Comparison of ENCODE assay signal across 8 cellular contexts in the genomic region with DNA sequence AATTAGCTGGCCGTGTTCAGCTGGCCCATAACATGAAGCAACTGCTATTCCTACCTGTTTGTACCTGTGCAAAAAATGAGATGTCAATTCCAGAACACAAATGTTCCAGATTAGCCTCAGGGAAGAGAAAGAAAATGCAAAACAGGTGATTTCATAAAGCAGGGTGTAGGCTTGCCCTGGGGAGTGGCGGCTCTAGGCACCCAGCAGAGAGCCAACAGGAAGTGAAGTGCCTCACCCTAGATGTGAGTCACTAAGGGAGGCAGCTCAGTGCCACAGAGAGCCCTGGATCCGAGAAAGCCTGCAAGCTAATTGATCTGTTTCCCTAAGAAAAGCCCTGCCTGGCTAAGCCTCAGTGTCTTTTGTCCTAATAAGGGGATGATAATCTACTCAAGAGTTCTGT.
A peak's percentile ranks its signal among the peaks of the same experiment; 100 is the strongest.
DNase-seq lines count a peak whose midpoint lies in the region; ATAC-seq, FAIRE-seq and TF ChIP-seq lines count a peak whose summit lies in the region.

No MANE protein-coding gene starts in this region.

- TF ChIP-seq CTCF in Loucy (conservative IDR thresholded peaks at IDR 0.05; ENCODE audit: low read length) (no peak), lung (IDR thresholded peaks at IDR 0.05; ENCODE audit: control extremely low read depth, extremely low read depth) (no peak), BE2C (IDR thresholded peaks at IDR 0.05; ENCODE audit: low read depth, low read length) (no peak)

- 42 to 53% methylated on average over 3 of the region's 3 CpGs for WGBS in lung, 2 donors

- H3K9me2 ChIP-seq in Loucy (replicated peaks; ENCODE audit: low read depth, low read length) = no peaks in the 10 kb centered on the region

- peak overlapping the region; percentile 44 for H3K4me2 ChIP-seq in Loucy (ENCODE audit: low read depth, low read length, poor library complexity, severe bottlenecking)

- H3K9ac ChIP-seq in Loucy (ENCODE audit: low read depth, low read length, poor library complexity, severe bottlenecking) = no peak overlapping the region

- H3K9me3 ChIP-seq in Loucy (ENCODE audit: insufficient read depth, low read depth, low read length) (0 out of 2 replicates have a peak, but pooled peaks cover 3% of the 10 kb centered on the region), lung (ENCODE audit: control insufficient read depth in 2 of 2, insufficient read depth in 1 of 2, low read length in 1 of 2) (no peaks in the 10 kb centered on the region), BE2C (no peaks in the 10 kb centered on the region)

- ATAC-seq in lung (ENCODE audit: insufficient read depth, low FRiP score) = peak; percentile 78

- H3K4me3 ChIP-seq in Loucy (ENCODE audit: low read length, poor library complexity, severe bottlenecking) = no peak overlapping the region
- H3K4me3 ChIP-seq in lung = no peak overlapping the region
- no peak overlapping the region for H3K4me3 ChIP-seq in BE2C (ENCODE audit: low read depth, low read length)

- no peaks in the 10 kb centered on the region for H3K79me2 ChIP-seq in Loucy (ENCODE audit: insufficient read depth, low read length)

- peaks cover 13% of the 10 kb centered on the region for H3K4me1 ChIP-seq in Loucy (ENCODE audit: insufficient read depth, low read length, poor library complexity, severe bottlenecking)
- peaks cover 4 to 9% of the 10 kb centered on the region in 2 donors for H3K4me1 ChIP-seq in lung (ENCODE audit: control insufficient read depth in 2 of 2, insufficient read depth in 2 of 2, low read length in 2 of 2)
- H3K4me1 ChIP-seq in BE2C = no peaks in the 10 kb centered on the region

- TF ChIP-seq POLR2A in H54 (IDR thresholded peaks at IDR 0.05; ENCODE audit: low read depth, low read length) = no peak

- DNase-seq in ELR (ENCODE audit: low read depth) = peak; percentile 89
- peak; percentile 86 for DNase-seq in H54 (ENCODE audit: insufficient read length, low spot score)
- DNase-seq in amniotic epithelial cell (ENCODE audit: low read depth) = peak; percentile 57
- DNase-seq in lung (ENCODE audit: low spot score) = peak; percentile 68
- DNase-seq in BE2C = no peak
- no peak for DNase-seq in activated CD8-positive, alpha-beta memory T cell treated with anti-CD3 and anti-CD28 coated beads, Interleukin-2, amount 50 U/mL, for 4 hours
- no peak for DNase-seq in cerebellar nuclear complex (lab: John Stamatoyannopoulos, UW)

- H2AFZ ChIP-seq in Loucy (ENCODE audit: low read length) = 0 out of 2 replicates have a peak overlapping the region, but pooled peaks have one; percentile 17

- no peaks in the 10 kb centered on the region for H3F3A ChIP-seq in Loucy (ENCODE audit: low read depth)

- peak overlapping the region in 1 of 2 donors; percentile 84 for H3K27ac ChIP-seq in lung (ENCODE audit: low read depth in 1 of 2, low read length in 1 of 2)

- H4K20me1 ChIP-seq in Loucy (ENCODE audit: insufficient read depth, low read length, poor library complexity, severe bottlenecking) = no peaks in the 10 kb centered on the region

- FAIRE-seq in H54 (lab: Jason Lieb, UNC) = peak; percentile 96

- H3K27me3 ChIP-seq in Loucy (ENCODE audit: insufficient read depth, low read length, poor library complexity, severe bottlenecking) (no peaks in the 10 kb centered on the region), lung (ENCODE audit: control insufficient read depth, insufficient read depth) (no peaks in the 10 kb centered on the region), BE2C (no peaks in the 10 kb centered on the region)

- H3K36me3 ChIP-seq in Loucy (ENCODE audit: insufficient read depth, low read length) (no peaks in the 10 kb centered on the region; the same call in 1 of the 2 replicates), lung (ENCODE audit: control insufficient read depth in 2 of 2, insufficient read depth in 2 of 2, low read length in 2 of 2) (peaks cover 0 to 3% of the 10 kb centered on the region in 2 donors), BE2C (no peaks in the 10 kb centered on the region)

Comparison
In these comparisons a context has a peak if more than half of its experiments do, and no peak if none do; other contexts are left out.
1. DNase-seq: peak in ELR (single experiment), H54 (single experiment), amniotic epithelial cell (single experiment) and lung (single experiment); none in BE2C (single experiment), activated CD8-positive, alpha-beta memory T cell treated with anti-CD3 and anti-CD28 coated beads, Interleukin-2, amount 50 U/mL, for 4 hours (single experiment) and cerebellar nuclear complex (0 of 2).